9 cellular contexts compared by ENCODE assay signal in the genomic region with DNA sequence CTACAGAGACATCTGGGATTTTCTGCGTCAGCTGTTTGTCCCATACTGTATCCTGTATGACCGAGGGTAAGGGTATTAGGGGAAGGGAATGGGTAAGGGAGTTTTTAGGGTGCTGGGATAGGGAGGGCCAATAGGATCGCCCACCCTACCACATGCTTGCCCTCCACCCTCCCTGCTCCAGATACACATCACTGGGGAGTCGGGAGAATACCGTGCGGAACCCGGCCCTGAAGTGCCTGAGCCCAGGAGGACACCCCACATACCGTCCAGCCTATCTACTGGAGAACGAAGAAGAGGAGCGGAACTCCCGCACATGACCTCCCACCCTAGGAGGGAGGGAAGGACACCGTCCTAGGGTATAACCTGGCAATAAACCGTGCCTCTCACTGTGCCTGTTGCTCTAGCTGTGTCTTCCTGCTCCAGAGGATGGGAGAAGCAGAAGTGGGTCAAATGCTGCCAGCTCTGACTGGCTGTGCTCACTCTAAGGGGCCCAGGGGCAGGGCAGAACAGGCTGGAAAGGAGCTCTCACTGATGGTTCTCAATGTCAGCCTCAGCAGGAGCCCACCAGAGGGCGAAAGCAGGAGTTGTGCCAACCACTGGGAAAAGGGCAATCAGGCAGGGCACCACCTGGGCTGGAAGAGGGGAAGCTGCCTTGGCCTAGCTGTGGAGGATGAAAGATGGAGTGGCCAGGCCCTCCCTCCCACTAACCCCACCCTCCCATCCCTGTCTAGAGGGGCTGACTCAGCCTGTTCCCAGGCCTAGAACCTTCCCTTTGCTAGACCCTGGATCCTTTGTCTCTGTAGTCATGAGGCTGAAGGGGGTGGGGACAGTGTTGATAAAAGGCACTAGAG. TPM values are rescaled to one million over a fixed set of nuclear protein-coding genes. Genes with fewer than 3 reads are reported as not detected.
DNase-seq lines count a peak whose midpoint lies in the region; ATAC-seq and TF ChIP-seq lines count a peak whose summit lies in the region.
"Had no signal": no experiment of that assay in that cellular context is flagged by ENCODE, and none has a peak within 500 bp of the region (broad histone marks: within the 10 kb centered on the region; RNA-seq: fewer than 3 reads in every experiment).

No MANE protein-coding gene starts in this region.

- H3K9me2 ChIP-seq in MM.1S (replicated peaks; ENCODE audit: insufficient read depth, low read length) = no peaks in the 10 kb centered on the region

- H3K4me3 ChIP-seq in BLaER1 treated with 17β-estradiol and CSF1 and Interleukin-3, amounts not matched to agents 10 nM and 100 nM = no peak overlapping the region
- H3K4me3 ChIP-seq in MM.1S (ENCODE audit: low read length) (no peak overlapping the region), endodermal cell (ENCODE audit: low read length) (no peak overlapping the region)
- H3K4me3 ChIP-seq: tibial nerve had no signal

- peaks cover 4% of the 10 kb centered on the region for H3K4me1 Mint-ChIP-seq in endodermal cell

- ATAC-seq in GM19395 (IDR thresholded peaks at IDR 0.05; ENCODE audit: unreplicated experiment) = no peak

- peaks cover 23% of the 10 kb centered on the region for H3K36me3 Mint-ChIP-seq in endodermal cell (ENCODE audit: low read depth)

- no peaks in the 10 kb centered on the region for H3K9me3 ChIP-seq in BLaER1 treated with 17β-estradiol and CSF1 and Interleukin-3, amounts not matched to agents 10 nM and 100 nM (replicated peaks in 1 of 11)
- no peaks in the 10 kb centered on the region for H3K9me3 ChIP-seq in MM.1S (replicated peaks; ENCODE audit: insufficient read depth, low read length)
- H3K9me3 ChIP-seq in endodermal cell (ENCODE audit: control insufficient read depth, low read length) = no peaks in the 10 kb centered on the region
- H3K9me3 ChIP-seq: tibial nerve had no signal

- no peaks in the 10 kb centered on the region for H3K9me3 Mint-ChIP-seq in endodermal cell

- H2AFZ ChIP-seq in MM.1S (ENCODE audit: low read length) = no peak overlapping the region

- peaks cover 24% of the 10 kb centered on the region for H3K79me2 ChIP-seq in MM.1S (ENCODE audit: low read length)

- 94 to 97% methylated on average over 6 to 14 of the region's 14 CpGs for WGBS in endodermal cell (ENCODE audit: insufficient coverage in 1 of 2, insufficient read length in 1 of 2), 2 experiments

- TF ChIP-seq CTCF in MM.1S (IDR thresholded peaks at IDR 0.05; ENCODE audit: low read length) (peak; percentile 22; the same call in 1 of the 2 replicates), endodermal cell (conservative IDR thresholded peaks at IDR 0.05) (peak; percentile 59)

- peaks cover 30 to 48% (median 38%) of the 10 kb centered on the region in 11 experiments for H3K36me3 ChIP-seq in BLaER1 treated with 17β-estradiol and CSF1 and Interleukin-3, amounts not matched to agents 10 nM and 100 nM
- H3K36me3 ChIP-seq in MM.1S (replicated peaks; ENCODE audit: insufficient read depth, low read length) = peaks cover 12% of the 10 kb centered on the region
- peaks cover 25% of the 10 kb centered on the region for H3K36me3 ChIP-seq in endodermal cell (ENCODE audit: control insufficient read depth, insufficient read depth, low read length)

- H3K9ac ChIP-seq in BLaER1 treated with 17β-estradiol and CSF1 and Interleukin-3, amounts not matched to agents 10 nM and 100 nM = peak overlapping the region in 5 of 11 experiments; percentile 18 to 44 (median 23); a peak in 6 of 22 replicates
- H3K9ac ChIP-seq in MM.1S (ENCODE audit: low read length) (no peak overlapping the region), endodermal cell (ENCODE audit: extremely low read depth, low read length, poor library complexity, severe bottlenecking) (no peak overlapping the region)

- H3K27ac Mint-ChIP-seq in endodermal cell = no peak overlapping the region

- peak overlapping the region in 5 of 11 experiments; percentile 20 to 48 (median 37); a peak in 9 of 22 replicates for H3K27ac ChIP-seq in BLaER1 treated with 17β-estradiol and CSF1 and Interleukin-3, amounts not matched to agents 10 nM and 100 nM
- no peak overlapping the region for H3K27ac ChIP-seq in MM.1S (ENCODE audit: low read length)
- peak overlapping the region; percentile 18 for H3K27ac ChIP-seq in endodermal cell (ENCODE audit: low read depth, low read length)
- H3K27ac ChIP-seq: tibial nerve had no signal

- no peak overlapping the region for H3K4me3 Mint-ChIP-seq in endodermal cell

- peaks cover 0 to 35% (median 29%) of the 10 kb centered on the region in 11 experiments; a peak in 18 of 22 replicates for H4K20me1 ChIP-seq in BLaER1 treated with 17β-estradiol and CSF1 and Interleukin-3, amounts not matched to agents 10 nM and 100 nM
- H4K20me1 ChIP-seq in MM.1S (ENCODE audit: insufficient read depth, low read length) = no peaks in the 10 kb centered on the region

- H3K27me3 Mint-ChIP-seq in endodermal cell (ENCODE audit: insufficient read depth) = peaks cover 3% of the 10 kb centered on the region

- DNase-seq in MM.1S (peak; percentile 19), endodermal cell (peak; percentile 73), AG08396 (ENCODE audit: low spot score) (no peak)
- DNase-seq in effector CD8-positive, alpha-beta T cell (lab: John Stamatoyannopoulos, UW) = no peak

- peaks cover 51 to 77% (median 68%) of the 10 kb centered on the region in 10 experiments for H3K4me1 ChIP-seq in BLaER1 treated with 17β-estradiol and CSF1 and Interleukin-3, amounts not matched to agents 10 nM and 100 nM
- peaks cover 9% of the 10 kb centered on the region; the same call in 1 of the 2 replicates for H3K4me1 ChIP-seq in MM.1S (ENCODE audit: low read length)
- no peaks in the 10 kb centered on the region for H3K4me1 ChIP-seq in endodermal cell (ENCODE audit: control insufficient read depth, insufficient read depth, low read length)

- no peaks in the 10 kb centered on the region for H3K27me3 ChIP-seq in BLaER1 treated with 17β-estradiol and CSF1 and Interleukin-3, amounts not matched to agents 10 nM and 100 nM
- H3K27me3 ChIP-seq in MM.1S (replicated peaks; ENCODE audit: insufficient read depth, low read length) = no peaks in the 10 kb centered on the region
- no peaks in the 10 kb centered on the region for H3K27me3 ChIP-seq in endodermal cell (ENCODE audit: control insufficient read depth, insufficient read depth, low read length, poor library complexity, severe bottlenecking)
- H3K27me3 ChIP-seq: tibial nerve had no signal

- H3K4me2 ChIP-seq in BLaER1 treated with 17β-estradiol and CSF1 and Interleukin-3, amounts not matched to agents 10 nM and 100 nM = peak overlapping the region; percentile 18 to 100 (median 50); a peak in 18 of 22 replicates
- no peak overlapping the region for H3K4me2 ChIP-seq in MM.1S (ENCODE audit: low read depth, low read length)

- H3F3A ChIP-seq in MM.1S (ENCODE audit: insufficient read depth, low read length) = peaks cover 28% of the 10 kb centered on the region

RNA-seq across cellular contexts. Expression of a gene that starts 0.4 kb away (rescaled TPM):
- 1 to 10 TPM in 1 of 2 donors, not detected in 1; 2.0 TPM for total RNA-seq in endodermal cell
- polyA plus RNA-seq in endodermal cell (2013, experiment 1 of 2) = not detected
- polyA plus RNA-seq in endodermal cell (2013, experiment 2 of 2) = not detected
- polyA plus RNA-seq: adipose tissue, neural cell had no signal

RNA-seq across cellular contexts. Expression of a gene that starts 9.7 kb away (rescaled TPM):
- 10 to 100 TPM; 21.2 to 23.3 TPM for total RNA-seq in endodermal cell
- 7.4 TPM for polyA plus RNA-seq in endodermal cell (2013, experiment 1 of 2)
- 7.0 TPM for polyA plus RNA-seq in endodermal cell (2013, experiment 2 of 2)

RNA-seq across cellular contexts. Expression of a gene that starts 9.8 kb away (rescaled TPM):
- total RNA-seq in endodermal cell = 10 to 100 TPM; 61.9 to 65.0 TPM
- 54.8 TPM for polyA plus RNA-seq in endodermal cell (2013, experiment 1 of 2)
- 47.4 TPM for polyA plus RNA-seq in endodermal cell (2013, experiment 2 of 2)

RNA-seq across cellular contexts. Expression of a gene that starts 18.5 kb away (rescaled TPM):
- total RNA-seq in endodermal cell = 100 to 1,000 TPM; 145 to 229 TPM
- 355 TPM for polyA plus RNA-seq in endodermal cell (2013, experiment 1 of 2)
- polyA plus RNA-seq in endodermal cell (2013, experiment 2 of 2) = 371 TPM

RNA-seq across cellular contexts. Expression of a gene that starts 22.4 kb away (rescaled TPM):
- 100 to 1,000 TPM; 157 to 231 TPM for total RNA-seq in endodermal cell
- 134 TPM for polyA plus RNA-seq in endodermal cell (2013, experiment 1 of 2)
- 135 TPM for polyA plus RNA-seq in endodermal cell (2013, experiment 2 of 2)

Comparison
In these comparisons a context has a peak if more than half of its experiments do, and no peak if none do; other contexts are left out.
1. DNase-seq: peak in MM.1S (single experiment) and endodermal cell (single experiment); none in effector CD8-positive, alpha-beta T cell (single experiment) and AG08396 (single experiment).